ENCODE assay signal across 8 cellular contexts in the genomic region with DNA sequence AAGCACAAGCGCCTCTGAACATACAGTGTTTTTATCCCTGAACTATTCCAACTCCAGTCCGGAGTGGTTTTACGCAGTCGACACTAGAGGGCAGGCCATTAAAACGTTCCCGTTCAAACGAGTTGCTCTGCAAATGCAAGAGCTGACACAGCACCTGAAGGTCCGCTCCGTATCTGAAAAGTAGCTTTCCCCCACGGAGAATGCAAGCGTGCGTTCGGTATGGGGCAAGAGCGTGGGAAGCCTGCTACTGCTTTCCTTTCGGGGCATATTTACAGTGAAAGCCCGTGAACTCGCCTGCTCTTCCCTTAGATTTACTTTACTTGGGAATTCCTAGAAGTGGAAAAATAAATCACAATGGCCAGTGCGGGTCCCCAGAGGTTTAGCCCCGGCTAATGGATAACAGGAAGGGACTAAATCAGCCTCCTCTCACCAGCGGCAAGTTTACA.
DNase-seq lines count a peak whose midpoint lies in the region; ATAC-seq and TF ChIP-seq lines count a peak whose summit lies in the region.

No MANE protein-coding gene starts in this region.

- DNase-seq in AG08395 (ENCODE audit: low spot score), result peak; percentile 77
- DNase-seq in NCI-H226, result peak; percentile 73
- peak; percentile 50 for DNase-seq in activated CD4-positive, CD25-positive, alpha-beta regulatory T cell treated with anti-CD3 and anti-CD28 coated beads, Interleukin-2, amount 50 U/mL, for 72 hours
- no peak for DNase-seq in chondrocyte (ENCODE audit: low spot score)
- peak; percentile 67 to 74 for DNase-seq in left colon
- peak; percentile 43 to 62 for DNase-seq in stimulated activated CD4-positive, alpha-beta T cell treated with anti-CD3 and anti-CD28 coated beads, Interleukin-1b, Interleukin-23, amount 100 ng/mL, for 4 hours (ENCODE audit: low read depth in 2 of 2)

- H3K36me3 Mint-ChIP-seq in chondrocyte (ENCODE audit: low read depth), result peaks cover 15% of the 10 kb centered on the region

- peaks cover 36% of the 10 kb centered on the region for H3K4me1 Mint-ChIP-seq in chondrocyte (ENCODE audit: low read depth)

- ATAC-seq in GM18520 (IDR thresholded peaks at IDR 0.05; ENCODE audit: unreplicated experiment) (peak; percentile 95), HG03095 (IDR thresholded peaks at IDR 0.05; ENCODE audit: unreplicated experiment) (peak; percentile 98), left colon (peak; percentile 99)

- no peaks in the 10 kb centered on the region for H3K27me3 Mint-ChIP-seq in chondrocyte (ENCODE audit: low read depth)

- H3K4me3 Mint-ChIP-seq in chondrocyte (ENCODE audit: unreplicated experiment), result peak overlapping the region; percentile 73

- intact Hi-C loops in left colon (cut with DNase I, micrococcal nuclease), result loop anchor here in 1 of 2 donors (10.0 kb wide), 2 partner anchors 197 to 587 kb away; no protein-coding TSS in a partner anchor

- no peaks in the 10 kb centered on the region for H3K9me3 Mint-ChIP-seq in chondrocyte (ENCODE audit: low read depth)

- H3K27ac Mint-ChIP-seq in chondrocyte (ENCODE audit: unreplicated experiment), result peak overlapping the region; percentile 90

- TF ChIP-seq CTCF in chondrocyte (IDR thresholded peaks at IDR 0.05), result peak; percentile 97
